In the genomic region with DNA sequence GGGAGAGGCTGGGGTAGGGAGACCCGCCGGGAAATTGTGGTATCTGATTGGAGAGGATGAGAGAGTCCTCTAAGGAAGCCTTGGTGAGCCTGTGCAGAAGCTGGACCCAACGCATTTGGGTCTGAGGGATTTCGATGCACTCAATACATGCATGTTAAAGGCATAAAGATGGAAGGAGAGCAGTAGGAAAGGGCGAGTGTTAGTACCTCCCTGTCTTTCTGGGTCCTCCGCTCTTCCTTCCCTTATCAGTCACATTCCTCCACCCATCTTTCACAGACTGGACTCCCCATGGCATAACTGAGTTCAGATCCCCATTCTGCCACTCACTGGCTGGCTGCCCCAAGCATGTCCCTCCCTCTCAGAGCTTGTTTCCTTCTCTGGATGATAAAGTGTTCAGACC, we compare ENCODE assay signal across 24 cellular contexts.
"Had no signal": no experiment of that assay in that cellular context is flagged by ENCODE, and none has a peak within 500 bp of the region (broad histone marks: within the 10 kb centered on the region; RNA-seq: fewer than 3 reads in every experiment).

No MANE protein-coding gene starts in this region.

- H3K27ac ChIP-seq: body of pancreas, KMS-11, SJSA1 had no signal

- H3K9ac ChIP-seq: KMS-11 had no signal

- H3K4me2 ChIP-seq: KMS-11 had no signal

- H3K4me3 ChIP-seq: ascending aorta, body of pancreas, SJSA1 had no signal

- DNase-seq: activated CD4-positive, alpha-beta memory T cell treated with anti-CD3 and anti-CD28 coated beads, Interleukin-2, amount 10 ng/mL, durations not matched to agents 7 days and 5 days; activated CD4-positive, alpha-beta T cell treated with anti-CD3 and anti-CD28 coated beads, Interleukin-2, amount 50 U/mL, for 1 hour; activated CD4-positive, CD25-positive, alpha-beta regulatory T cell; activated CD8-positive, alpha-beta memory T cell treated with anti-CD3 and anti-CD28 coated beads, Interleukin-2, amount 50 U/mL, for 48 hours; activated effector memory CD4-positive, alpha-beta T cell treated with Interleukin-2 at 50 U/mL for 16 hours; activated naive CD4-positive, alpha-beta T cell; activated naive CD8-positive, alpha-beta T cell treated with anti-CD3 and anti-CD28 coated beads, Interleukin-2, amount 50 U/mL, for 24 hours; activated T-cell treated with anti-CD3 and anti-CD28 coated beads, Interleukin-2, amount 50 U/mL, for 1 hour; amniotic stem cell; body of pancreas; central memory CD4-positive, alpha-beta T cell; NCI-H1092; NCI-H1417; NCI-H1930; NCI-H345; NCI-H510A; NCI-H748 treated with DMSO at 0.1 percent for 48 hours; PC-3; SHP77; SW 1271 had no signal

- H3K9me3 ChIP-seq: ascending aorta, body of pancreas, SJSA1 had no signal

- ATAC-seq: activated naive CD8-positive, alpha-beta T cell treated with anti-CD3 and anti-CD28 coated beads, Interleukin-2, amount 50 U/mL, for 24 hours; body of pancreas; PC-3; SK-N-SH treated with all-trans-retinoic acid at 6 μM for 48 hours had no signal

- H3K27me3 ChIP-seq: ascending aorta, body of pancreas, SJSA1 had no signal
